In the genomic region with DNA sequence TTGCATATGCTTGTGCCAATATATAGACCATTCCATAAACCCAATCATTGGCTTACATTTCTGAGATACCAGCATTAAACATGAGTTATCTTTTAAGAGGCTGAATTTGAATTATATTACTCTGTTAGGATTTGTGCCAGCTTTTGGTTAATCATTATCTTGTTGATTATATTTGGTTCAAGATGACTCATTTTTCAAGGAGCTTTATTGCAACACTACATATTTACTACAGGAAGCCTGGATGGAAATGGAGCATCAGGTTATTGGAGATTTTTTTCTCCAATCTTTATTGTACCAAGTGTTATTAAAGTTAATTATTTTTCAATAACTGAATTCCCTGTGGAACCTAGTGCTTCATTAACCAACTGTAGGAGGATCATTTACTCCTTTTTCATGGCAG, we compare ENCODE assay signal across 14 cellular contexts. TPM values are rescaled to one million over a fixed set of nuclear protein-coding genes. Genes with fewer than 3 reads are reported as not detected.
DNase-seq lines count a peak whose midpoint lies in the region; ATAC-seq and TF ChIP-seq lines count a peak whose summit lies in the region.
"Had no signal": no experiment of that assay in that cellular context is flagged by ENCODE, and none has a peak within 500 bp of the region (broad histone marks: within the 10 kb centered on the region; RNA-seq: fewer than 3 reads in every experiment).

No MANE protein-coding gene starts in this region.

- BruUV-seq in PC-3 (replicated peaks; lab: Mats Ljungman, UMichigan): no TSS peak

- TF ChIP-seq CTCF in PC-3 (conservative IDR thresholded peaks at IDR 0.05; ENCODE audit: low read depth, low read length) (no peak), epithelial cell of esophagus (IDR thresholded peaks at IDR 0.05; ENCODE audit: insufficient read depth, low read depth, low read length, missing control alignments) (no peak), neutrophil (IDR thresholded peaks at IDR 0.05) (no peak), BE2C (IDR thresholded peaks at IDR 0.05; ENCODE audit: low read depth, low read length) (no peak)

- peaks cover 73% of the 10 kb centered on the region for H3K79me2 ChIP-seq in PC-3 (ENCODE audit: low read length)

- H3K9me2 ChIP-seq in PC-3 (replicated peaks; ENCODE audit: low read length): no peaks in the 10 kb centered on the region

- CTCF ChIA-PET in PC-3 (lab: Charles Lee): interaction anchor here (1.0 kb wide), 1 partner anchor 63 kb away, joined by 3 read pairs; no protein-coding TSS in a partner anchor

- H3K9me3 ChIP-seq in PC-3 (ENCODE audit: low read length) (no peaks in the 10 kb centered on the region), neutrophil (no peaks in the 10 kb centered on the region), BE2C (no peaks in the 10 kb centered on the region), aorta (ENCODE audit: control insufficient read depth, low read length) (no peaks in the 10 kb centered on the region)

- POLR2A ChIA-PET in PC-3 (lab: Charles Lee; ENCODE audit: unreplicated experiment): no interaction called here

- H3K27me3 ChIP-seq in PC-3 (ENCODE audit: low read length) (no peaks in the 10 kb centered on the region), neutrophil (no peaks in the 10 kb centered on the region), BE2C (no peaks in the 10 kb centered on the region), aorta (ENCODE audit: control insufficient read depth in 1 of 2, insufficient read depth in 2 of 2, low read length in 1 of 2) (no peaks in the 10 kb centered on the region)

- H3K36me3 ChIP-seq in PC-3 (ENCODE audit: low read depth, low read length) (no peaks in the 10 kb centered on the region; the same call in 1 of the 2 replicates), neutrophil (no peaks in the 10 kb centered on the region), BE2C (no peaks in the 10 kb centered on the region; the same call in 1 of the 2 replicates), aorta (ENCODE audit: control insufficient read depth in 1 of 2, insufficient read depth in 2 of 2, low read length in 1 of 2) (no peaks in the 10 kb centered on the region)

- H3K4me1 ChIP-seq in PC-3 (ENCODE audit: insufficient read depth, low read length) (peaks cover 40% of the 10 kb centered on the region), neutrophil (ENCODE audit: control insufficient read depth in 1 of 2, insufficient read depth in 1 of 2, low read depth in 1 of 2, low read length in 1 of 2) (peaks cover 75 to 79% of the 10 kb centered on the region in 2 experiments), BE2C (peaks cover 43% of the 10 kb centered on the region), aorta (ENCODE audit: control insufficient read depth in 1 of 2, insufficient read depth in 2 of 2, low read length in 2 of 2) (peaks cover 2 to 3% of the 10 kb centered on the region in 2 donors)

- H3K4me3 ChIP-seq in PC-3 (ENCODE audit: low read length) (no peak overlapping the region), epithelial cell of esophagus (ENCODE audit: low read length) (no peak overlapping the region), neutrophil (ENCODE audit: low read depth in 1 of 2, low read length in 1 of 2) (no peak overlapping the region), BE2C (ENCODE audit: low read depth, low read length) (no peak overlapping the region; the same call in 1 of the 2 replicates), aorta (ENCODE audit: low read length in 2 of 2) (no peak overlapping the region)

- peaks cover 10% of the 10 kb centered on the region; the same call in 1 of the 2 replicates for H4K20me1 ChIP-seq in PC-3 (ENCODE audit: low read length)

- H3K9ac ChIP-seq in PC-3 (ENCODE audit: low read length): no peak overlapping the region

- no peaks in the 10 kb centered on the region for H3F3A ChIP-seq in PC-3 (ENCODE audit: low read length, unreplicated experiment)

- H3K4me2 ChIP-seq in PC-3 (ENCODE audit: low read length): peak overlapping the region; percentile 61

- no peak overlapping the region for H2AFZ ChIP-seq in PC-3 (ENCODE audit: low read length)

- H3K27ac ChIP-seq in PC-3 (ENCODE audit: low read length) (peak overlapping the region; percentile 10), neutrophil (peak overlapping the region; percentile 66), aorta (ENCODE audit: low read depth in 1 of 2, low read length in 2 of 2) (no peak overlapping the region)

- no peak for ATAC-seq in PC-3
- ATAC-seq in HG03521 (IDR thresholded peaks at IDR 0.05; ENCODE audit: unreplicated experiment): no peak
- no peak for ATAC-seq in aorta (ENCODE audit: low FRiP score)

- intact Hi-C loops in PC-3 (cut with micrococcal nuclease) (loop anchor here (1.0 to 5.0 kb wide), 4 partner anchors 27 to 333 kb away; no protein-coding TSS in a partner anchor), aorta (cut with DNase I) (loop anchor here in 1 of 2 donors (5.0 kb wide), 1 partner anchor 98 kb away; no protein-coding TSS in a partner anchor)

- DNase-seq in EL (peak; percentile 75), PC-3 (peak; percentile 92), epithelial cell of esophagus (ENCODE audit: low read depth) (peak; percentile 65), BE2C (no peak), aorta (no peak), SIG-M5 (lab: John Stamatoyannopoulos, UW) (no peak)
- DNase-seq: activated CD8-positive, alpha-beta memory T cell treated with anti-CD3 and anti-CD28 coated beads, Interleukin-2, amount 50 U/mL, for 48 hours; foreskin melanocyte; GDM1; NCI-H1048; retina; T1000 had no signal

RNA-seq across cellular contexts. Expression of gene EML4, which starts 26.4 kb away (rescaled TPM):
- 38.1 and 38.3 TPM in 2 replicates for total RNA-seq in PC-3 (2014; rRNA removed)
- polyA plus RNA-seq in BE2C (2012; ENCODE audit: insufficient read depth, insufficient read length, low read depth): 128 TPM
- total RNA-seq in aorta: 10 to 100 TPM; 41.9 to 51.9 TPM
- polyA plus RNA-seq in aorta: 10 to 100 TPM in 1 of 2 donors, 1 to 10 TPM in 1; 9.6 to 19.7 TPM

Comparison
In these comparisons a context has a peak if more than half of its experiments do, and no peak if none do; other contexts are left out.
1. DNase-seq: peak in EL (single experiment), PC-3 (single experiment) and epithelial cell of esophagus (single experiment); none in BE2C (single experiment), aorta (0 of 2) and SIG-M5 (single experiment).
2. H3K27ac ChIP-seq: peak in PC-3 (single experiment) and neutrophil (single experiment); none in aorta (0 of 2).